In genomic region chr18:33577688-33578370, GRCh38 we compare ENCODE assay signal across 9 cellular contexts. TPM values are rescaled to one million over a fixed set of nuclear protein-coding genes. Genes with fewer than 3 reads are reported as not detected.
DNase-seq lines count a peak whose midpoint lies in the region; ATAC-seq and TF ChIP-seq lines count a peak whose summit lies in the region.
"Had no signal": no experiment of that assay in that cellular context is flagged by ENCODE, and none has a peak within 500 bp of the region (broad histone marks: within the 10 kb centered on the region; RNA-seq: fewer than 3 reads in every experiment).

TSS of gene ASXL3 (plus strand) at chr18:33578219. CDS start at chr18:33578632, 413 bp downstream.

- H3K9ac ChIP-seq in SK-N-SH, result no peak within 1 kb of the TSS

- H4K20me1 ChIP-seq in SK-N-SH (ENCODE audit: insufficient read depth), result no peaks in the 10 kb centered on the region

- H3K4me2 ChIP-seq in SK-N-SH, result peak within 1 kb of the TSS; percentile 86

- TF ChIP-seq RAD21 in SK-N-SH (IDR thresholded peaks at IDR 0.05; ENCODE audit: low read length), result no peak

- POLR2A ChIA-PET in SK-N-SH (lab: Yijun Ruan, JAX), result no interaction called here
- POLR2A ChIA-PET in naive thymus-derived CD8-positive, alpha-beta T cell (lab: Charles Lee), result no interaction called here

- H3K36me3 ChIP-seq in SK-N-SH (replicated peaks in 1 of 2; ENCODE audit: control insufficient read depth in 1 of 2, insufficient read depth in 2 of 2, low read length in 1 of 2), result no peaks in the 10 kb centered on the region

- ATAC-seq in HG03342 (IDR thresholded peaks at IDR 0.05; ENCODE audit: unreplicated experiment) (peak; percentile 48), HG03521 (IDR thresholded peaks at IDR 0.05; ENCODE audit: unreplicated experiment) (no peak)
- ATAC-seq in naive thymus-derived CD8-positive, alpha-beta T cell, result no peak

- H3K4me3 ChIP-seq in SK-N-SH (ENCODE audit: low read depth in 2 of 2, low read length in 1 of 2), result peak within 1 kb of the TSS; percentile 62 to 72
- H3K4me3 ChIP-seq in fibroblast of mammary gland (ENCODE audit: control insufficient read depth, low read depth, low read length), result peak within 1 kb of the TSS; percentile 55

- H3K27ac ChIP-seq in SK-N-SH (ENCODE audit: low read depth in 2 of 2, low read length in 1 of 2), result peak within 1 kb of the TSS in 1 of 2 experiments; percentile 56; a peak in 2 of 4 replicates

- peaks cover 37% of the 10 kb centered on the region for H3K27me3 ChIP-seq in SK-N-SH (ENCODE audit: insufficient read depth)

- H3K9me3 Mint-ChIP-seq in naive thymus-derived CD8-positive, alpha-beta T cell, result peaks cover under 1 to 8% (median 4%) of the 10 kb centered on the region in 9 donors

- no peaks in the 10 kb centered on the region for H3K79me2 ChIP-seq in SK-N-SH (ENCODE audit: insufficient read depth)

- H2AFZ ChIP-seq in SK-N-SH (ENCODE audit: low read depth), result peak within 1 kb of the TSS; percentile 84

- peaks cover 2 to 6% (median 5%) of the 10 kb centered on the region in 4 donors for H3K4me1 Mint-ChIP-seq in naive thymus-derived CD8-positive, alpha-beta T cell

- H3K27ac Mint-ChIP-seq in naive thymus-derived CD8-positive, alpha-beta T cell, result peak within 1 kb of the TSS in 2 of 10 donors; percentile 29 to 80

- TF ChIP-seq EP300 in SK-N-SH (IDR thresholded peaks at IDR 0.05; ENCODE audit: borderline replicate concordance in 1 of 2, low read depth in 1 of 2, low read length in 1 of 2), result no peak

- no peaks in the 10 kb centered on the region for H3K9me3 ChIP-seq in SK-N-SH

- peaks cover 9 to 27% (median 14%) of the 10 kb centered on the region in 5 donors for H3K27me3 Mint-ChIP-seq in naive thymus-derived CD8-positive, alpha-beta T cell

- TF ChIP-seq CTCF in SK-N-SH (IDR thresholded peaks at IDR 0.05) (no peak), fibroblast of mammary gland (conservative IDR thresholded peaks at IDR 0.05; ENCODE audit: control insufficient read depth, insufficient read depth, low read depth, low read length) (no peak)

- H3F3A ChIP-seq in SK-N-SH (replicated peaks; ENCODE audit: insufficient read depth), result no peaks in the 10 kb centered on the region

- H3K4me3 Mint-ChIP-seq in naive thymus-derived CD8-positive, alpha-beta T cell, result peak within 1 kb of the TSS; percentile 48 to 84 (median 80)

- CTCF ChIA-PET in SK-N-SH (lab: Yijun Ruan, JAX), result no interaction called here

- peaks cover 0 to 6% (median 2%) of the 10 kb centered on the region in 3 donors for H3K36me3 Mint-ChIP-seq in naive thymus-derived CD8-positive, alpha-beta T cell

- WGBS in SK-N-SH (ENCODE audit: low lambda C conversion rate), result 2% methylated on average over 20 of the region's 70 CpGs

- H3K4me1 ChIP-seq in SK-N-SH (ENCODE audit: control insufficient read depth in 1 of 2, insufficient read depth in 2 of 2, low read depth in 1 of 2, low read length in 1 of 2), result peaks cover 3% of the 10 kb centered on the region in 2 experiments; a peak in 2 of 4 replicates

- H3K9me2 ChIP-seq in SK-N-SH, result no peaks in the 10 kb centered on the region

- DNase-seq in D341Med (ENCODE audit: low spot score) (peak; percentile 85), SK-N-SH (peak; percentile 91), fibroblast of mammary gland (ENCODE audit: low read depth) (no peak), NCI-H226 (no peak)
- no peak for DNase-seq in naive thymus-derived CD8-positive, alpha-beta T cell
- DNase-seq in effector CD4-positive, alpha-beta T cell, result no peak

TF ChIP-seq in SK-N-SH, 30 proteins besides CTCF, POLR2A, EP300 and RAD21:
- TF ChIP-seq RFX5 (IDR thresholded peaks at IDR 0.05; ENCODE audit: low read length) (no peak), CHD2 (IDR thresholded peaks at IDR 0.05; ENCODE audit: low read length, partially characterized antibody) (peak; percentile 52), FOXM1 (IDR thresholded peaks at IDR 0.05; ENCODE audit: low read depth) (no peak), TCF12 (IDR thresholded peaks at IDR 0.05) (no peak)
TF ChIP-seq in SK-N-SH: peak in this region for 1.

RNA-seq across cellular contexts. Expression of gene ASXL3, which starts in this region (rescaled TPM):
- 0.03 TPM in 1 of 2 replicates, not detected in the other for polyA plus RNA-seq in SK-N-SH (2012; rRNA removed)
- polyA plus RNA-seq in SK-N-SH (2012; cell fraction: cytosol; rRNA removed), result 0.01 and 0.03 TPM in 2 replicates
- polyA plus RNA-seq in SK-N-SH (2012; cell fraction: nucleus; rRNA removed), result under 0.01 and 0.02 TPM in 2 replicates
- total RNA-seq in naive thymus-derived CD8-positive, alpha-beta T cell, result not detected
- polyA plus RNA-seq in naive thymus-derived CD8-positive, alpha-beta T cell, result not detected
- total RNA-seq: HT1080 had no signal

Comparison
In these comparisons a context has a peak if more than half of its experiments do, and no peak if none do; other contexts are left out.
1. Peak in DNase-seq, H3K4me3 ChIP-seq and H3K4me2 ChIP-seq in SK-N-SH; RNA of the gene not detected or under 1 TPM.